Comparison of ENCODE assay signal across 22 cellular contexts in the genomic region with DNA sequence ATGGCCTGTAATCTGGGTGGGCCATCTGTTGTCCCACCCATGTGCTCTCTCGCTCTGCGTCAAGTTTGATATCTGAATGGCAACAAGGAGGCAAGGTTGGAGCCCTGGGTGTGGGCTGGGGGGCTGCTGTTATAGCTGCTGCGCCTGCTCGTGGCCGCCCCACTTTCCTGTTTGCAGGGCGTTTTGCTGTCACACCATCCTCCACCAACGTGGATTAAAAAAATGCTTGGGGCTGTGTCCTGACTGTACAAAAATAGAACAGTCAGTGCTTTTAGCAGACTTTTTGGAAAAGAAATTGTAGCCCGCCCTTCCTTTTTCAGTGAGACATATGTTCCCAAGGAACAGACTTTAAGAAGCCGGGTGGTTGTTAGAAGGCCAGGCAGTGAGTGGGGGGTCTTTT. TPM values are rescaled to one million over a fixed set of nuclear protein-coding genes. Genes with fewer than 3 reads are reported as not detected.
DNase-seq lines count a peak whose midpoint lies in the region; ATAC-seq and TF ChIP-seq lines count a peak whose summit lies in the region.
"Had no signal": no experiment of that assay in that cellular context is flagged by ENCODE, and none has a peak within 500 bp of the region (broad histone marks: within the 10 kb centered on the region; RNA-seq: fewer than 3 reads in every experiment).

No MANE protein-coding gene starts in this region.

- H3K27ac ChIP-seq in left ventricle myocardium inferior (replicated peaks) (peak overlapping the region; percentile 73), right atrium auricular region (no peak overlapping the region), vagina (peak overlapping the region; percentile 72)
- H3K27ac ChIP-seq: foreskin keratinocyte had no signal

- TF ChIP-seq CTCF in left ventricle myocardium inferior (IDR thresholded peaks at IDR 0.05; ENCODE audit: borderline replicate concordance) (no peak), right atrium auricular region (IDR thresholded peaks at IDR 0.05) (no peak), vagina (IDR thresholded peaks at IDR 0.05) (no peak)

- H3K9me3 ChIP-seq in left ventricle myocardium inferior (replicated peaks) (peaks cover 14% of the 10 kb centered on the region), right atrium auricular region (peaks cover 0 to 9% of the 10 kb centered on the region in 2 donors), adipocyte (ENCODE audit: control insufficient read depth, low read length) (peaks cover 7% of the 10 kb centered on the region), vagina (no peaks in the 10 kb centered on the region)
- H3K9me3 ChIP-seq: colonic mucosa had no signal

- no peak for TF ChIP-seq POLR2A in vagina (IDR thresholded peaks at IDR 0.05)

- ATAC-seq in HG03095 (IDR thresholded peaks at IDR 0.05; ENCODE audit: unreplicated experiment) = no peak
- ATAC-seq: activated T-cell treated with anti-CD3 and anti-CD28 coated beads, Interleukin-2, amount 50 U/mL, for 4 hours; CD8-positive, alpha-beta T cell; foreskin keratinocyte had no signal

- H3K27me3 ChIP-seq in left ventricle myocardium inferior (ENCODE audit: low read depth) (peaks cover 42% of the 10 kb centered on the region), right atrium auricular region (no peaks in the 10 kb centered on the region), adipocyte (replicated peaks; ENCODE audit: control insufficient read depth, insufficient read depth, low read length) (peaks cover 12% of the 10 kb centered on the region), vagina (no peaks in the 10 kb centered on the region)
- H3K27me3 ChIP-seq: colonic mucosa had no signal

- no peak overlapping the region for H3K9ac ChIP-seq in adipocyte (ENCODE audit: low read length)

- H3K4me3 ChIP-seq in left ventricle myocardium inferior = no peak overlapping the region
- H3K4me3 ChIP-seq in right atrium auricular region = no peak overlapping the region
- no peak overlapping the region for H3K4me3 ChIP-seq in adipocyte (ENCODE audit: low read length)
- no peak overlapping the region for H3K4me3 ChIP-seq in vagina
- H3K4me3 ChIP-seq: colonic mucosa had no signal

- H3K36me3 ChIP-seq in left ventricle myocardium inferior (no peaks in the 10 kb centered on the region), right atrium auricular region (no peaks in the 10 kb centered on the region), adipocyte (ENCODE audit: control insufficient read depth, insufficient read depth, low read length, severe bottlenecking) (no peaks in the 10 kb centered on the region), vagina (no peaks in the 10 kb centered on the region)
- H3K36me3 ChIP-seq: colonic mucosa had no signal

- intact Hi-C loops in left ventricle myocardium inferior (cut with micrococcal nuclease) (no loop called here), vagina (cut with DNase I) (no loop called here)

- DNase-seq in left ventricle myocardium inferior (no peak), right atrium auricular region (ENCODE audit: low spot score) (no peak), adipocyte (ENCODE audit: low read depth) (peak; percentile 20), inferior parietal cortex (ENCODE audit: extremely low spot score) (peak; percentile 42), vagina (ENCODE audit: extremely low spot score in 2 of 2) (no peak), dedifferentiated amniotic fluid mesenchymal stem cell (ENCODE audit: extremely low spot score) (no peak), Ammon's horn (ENCODE audit: low spot score) (no peak)
- DNase-seq: activated naive CD4-positive, alpha-beta T cell treated with anti-CD3 and anti-CD28 coated beads, Interleukin-2, amount 50 U/mL, for 16 hours; activated T-cell treated with anti-CD3 and anti-CD28 coated beads, Interleukin-2, amount 50 U/mL, for 4 hours; CD8-positive, alpha-beta T cell; colonic mucosa; DMS79; foreskin keratinocyte; kidney glomerular epithelial cell; NCI-H1092; NCI-H2081 treated with DMSO at 0.1 percent for 48 hours; NCI-H526; stimulated activated CD4-positive, alpha-beta T cell treated with anti-CD3 and anti-CD28 coated beads, Interleukin-12 subunit alpha, Interleukin-12 subunit beta, amount 100 ng/mL, for 4 hours had no signal

- H3K4me1 ChIP-seq in left ventricle myocardium inferior = peaks cover 18% of the 10 kb centered on the region
- H3K4me1 ChIP-seq in right atrium auricular region = peaks cover 0 to 6% of the 10 kb centered on the region in 2 donors
- peaks cover 22% of the 10 kb centered on the region for H3K4me1 ChIP-seq in adipocyte (ENCODE audit: control insufficient read depth, insufficient read depth, low read length)
- peaks cover 21% of the 10 kb centered on the region for H3K4me1 ChIP-seq in vagina

RNA-seq across cellular contexts. Expression of a gene that starts 25.5 kb away (rescaled TPM):
- total RNA-seq in left ventricle myocardium inferior (0.08 TPM), right atrium auricular region (not detected), vagina (not detected)
- total RNA-seq: activated T-cell treated with anti-CD3 and anti-CD28 coated beads, Interleukin-2, amount 50 U/mL, for 4 hours; foreskin keratinocyte; mesenteric fat pad; pulmonary artery endothelial cell; SK-MEL-5 had no signal

Comparison
In these comparisons a context has a peak if more than half of its experiments do, and no peak if none do; other contexts are left out.
1. H3K27ac ChIP-seq: peak in left ventricle myocardium inferior (single experiment) and vagina (single experiment); none in right atrium auricular region (0 of 2).
2. DNase-seq: peak in adipocyte (single experiment) and inferior parietal cortex (single experiment); none in left ventricle myocardium inferior (single experiment), right atrium auricular region (single experiment), vagina (0 of 2), dedifferentiated amniotic fluid mesenchymal stem cell (single experiment) and Ammon's horn (single experiment).